8 cellular contexts compared by ENCODE assay signal in the genomic region with DNA sequence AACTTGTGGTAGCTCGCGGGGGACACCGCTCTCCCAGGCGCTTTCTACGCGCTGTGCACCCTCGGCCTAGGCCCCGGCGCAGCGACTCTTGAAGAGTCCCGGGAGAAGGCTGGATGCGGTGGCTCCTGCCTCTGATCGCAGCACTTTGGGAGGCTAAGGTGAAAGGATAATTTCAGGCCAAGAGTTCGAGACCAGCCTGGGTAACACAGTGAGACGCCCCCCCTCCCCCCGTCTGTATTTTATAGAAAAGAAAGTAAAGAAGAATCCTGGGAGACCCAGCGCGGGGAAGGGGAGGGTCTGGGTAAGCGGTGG. TPM values are rescaled to one million over a fixed set of nuclear protein-coding genes. Genes with fewer than 3 reads are reported as not detected.
DNase-seq lines count a peak whose midpoint lies in the region; ATAC-seq and TF ChIP-seq lines count a peak whose summit lies in the region.

No MANE protein-coding gene starts in this region.

- H3K9me3 ChIP-seq in CD8-positive, alpha-beta T cell (ENCODE audit: low read length) = no peaks in the 10 kb centered on the region
- H3K9me3 ChIP-seq in esophagus muscularis mucosa (no peaks in the 10 kb centered on the region), ovary (no peaks in the 10 kb centered on the region)

- TF ChIP-seq POLR2A in esophagus muscularis mucosa (IDR thresholded peaks at IDR 0.05; ENCODE audit: low read depth) (no peak), ovary (IDR thresholded peaks at IDR 0.05) (no peak)

- CTCF ChIA-PET in CD8-positive, alpha-beta T cell (lab: Charles Lee) = no interaction called here
- CTCF ChIA-PET in RWPE1 (lab: Yijun Ruan, JAX) = interaction anchor here (0.7 kb wide), 1 partner anchor 15 kb away, joined by 3 read pairs; no protein-coding TSS in a partner anchor

- no peak overlapping the region for H3K27ac Mint-ChIP-seq in CD8-positive, alpha-beta T cell

- no peaks in the 10 kb centered on the region for H3K27me3 ChIP-seq in CD8-positive, alpha-beta T cell (ENCODE audit: insufficient read depth, low read length)
- peaks cover 0 to 30% (median 9%) of the 10 kb centered on the region in 4 donors for H3K27me3 ChIP-seq in esophagus muscularis mucosa
- H3K27me3 ChIP-seq in ovary = no peaks in the 10 kb centered on the region

- DNase-seq in CD8-positive, alpha-beta T cell = no peak
- DNase-seq in RWPE1 (ENCODE audit: low spot score) (no peak), esophagus muscularis mucosa (ENCODE audit: extremely low spot score) (no peak), ovary (no peak), NCI-H226 (no peak), DMS 273 (lab: John Stamatoyannopoulos, UW; ENCODE audit: unreplicated experiment) (no peak), DMS 273 treated with DMSO at 0.1 percent for 48 hours (lab: John Stamatoyannopoulos, UW) (no peak)

- peaks cover 3% of the 10 kb centered on the region for H3K27me3 Mint-ChIP-seq in CD8-positive, alpha-beta T cell (ENCODE audit: low read depth)

- WGBS in esophagus muscularis mucosa = 9% methylated on average over 12 of the region's 19 CpGs
- 6 to 7% (median 6%) methylated on average over 17 to 19 of the region's 19 CpGs for WGBS in ovary, 3 donors

- peak overlapping the region; percentile 71 for H3K4me3 Mint-ChIP-seq in CD8-positive, alpha-beta T cell

- H3K4me1 Mint-ChIP-seq in CD8-positive, alpha-beta T cell (ENCODE audit: low read depth) = peaks cover 26% of the 10 kb centered on the region

- H3K36me3 ChIP-seq in CD8-positive, alpha-beta T cell (ENCODE audit: insufficient read depth, low read length) = no peaks in the 10 kb centered on the region
- H3K36me3 ChIP-seq in esophagus muscularis mucosa = no peaks in the 10 kb centered on the region
- no peaks in the 10 kb centered on the region for H3K36me3 ChIP-seq in ovary

- TF ChIP-seq EP300 in esophagus muscularis mucosa (IDR thresholded peaks at IDR 0.05) (no peak), ovary (IDR thresholded peaks at IDR 0.05) (no peak)

- H3K36me3 Mint-ChIP-seq in CD8-positive, alpha-beta T cell = no peaks in the 10 kb centered on the region

- ATAC-seq in CD8-positive, alpha-beta T cell = no peak
- no peak for ATAC-seq in GM18867 (IDR thresholded peaks at IDR 0.05; ENCODE audit: unreplicated experiment)

- TF ChIP-seq CTCF in CD8-positive, alpha-beta T cell (IDR thresholded peaks at IDR 0.05) = no peak
- no peak for TF ChIP-seq CTCF in RWPE1 (conservative IDR thresholded peaks at IDR 0.05; ENCODE audit: low read depth)
- TF ChIP-seq CTCF in esophagus muscularis mucosa (IDR thresholded peaks at IDR 0.05) = no peak
- no peak for TF ChIP-seq CTCF in ovary (IDR thresholded peaks at IDR 0.05)

- intact Hi-C loops in CD8-positive, alpha-beta T cell (cut with DNase I, micrococcal nuclease) = loop anchor here (2.0 to 5.0 kb wide), 4 partner anchors 16 to 40 kb away; partner anchors contain the start of gene ARL2BP (in 2 of the 2)
- intact Hi-C loops in esophagus muscularis mucosa (cut with DNase I) (no loop called here), ovary (cut with DNase I) (loop anchor here in 1 of 4 donors (10.0 kb wide), 1 partner anchor 200 kb away; no protein-coding TSS in a partner anchor)

- peaks cover 16% of the 10 kb centered on the region for H3K4me1 ChIP-seq in CD8-positive, alpha-beta T cell (ENCODE audit: insufficient read depth, low read length)
- H3K4me1 ChIP-seq in esophagus muscularis mucosa = peaks cover 12 to 27% (median 19%) of the 10 kb centered on the region in 4 donors
- peaks cover 7% of the 10 kb centered on the region for H3K4me1 ChIP-seq in ovary (ENCODE audit: insufficient read depth)

- POLR2A ChIA-PET in CD8-positive, alpha-beta T cell (lab: Charles Lee) = interaction anchor here (1.7 kb wide), 1 partner anchor 14 kb away, joined by 3 read pairs; no protein-coding TSS in a partner anchor
- POLR2A ChIA-PET in RWPE1 (lab: Yijun Ruan, JAX; ENCODE audit: low non-redundant PET) = no interaction called here

- no peak overlapping the region for H3K27ac ChIP-seq in CD8-positive, alpha-beta T cell (ENCODE audit: low read depth, low read length)
- H3K27ac ChIP-seq in RWPE1 (peak overlapping the region; percentile 74), esophagus muscularis mucosa (replicated peaks in 1 of 4) (peak overlapping the region in 1 of 4 donors; percentile 25), ovary (no peak overlapping the region)

- H3K9me3 Mint-ChIP-seq in CD8-positive, alpha-beta T cell = no peaks in the 10 kb centered on the region

- H3K4me3 ChIP-seq in CD8-positive, alpha-beta T cell (ENCODE audit: low read depth, low read length) = peak overlapping the region; percentile 50
- H3K4me3 ChIP-seq in esophagus muscularis mucosa (peak overlapping the region; percentile 59 to 70 (median 66)), ovary (peak overlapping the region; percentile 37)

RNA-seq across cellular contexts. Expression of gene PLLP, which starts 0.4 kb away (rescaled TPM):
- 1 to 10 TPM in 1 of 2 experiments, under 1 TPM in 1; 0.47 to 1.1 TPM for total RNA-seq in CD8-positive, alpha-beta T cell
- total RNA-seq in esophagus muscularis mucosa (10 to 100 TPM in 1 of 4 donors, 1 to 10 TPM in 3; 3.6 to 10.7 (median 6.4) TPM), ovary (10 to 100 TPM in 1 of 7 donors, 1 to 10 TPM in 5, under 1 TPM in 1; 0.94 to 54.2 (median 4.0) TPM)
- 1 to 10 TPM; 3.4 to 5.9 TPM for polyA plus RNA-seq in ovary

RNA-seq across cellular contexts. Expression of gene ARL2BP, which starts 39.8 kb away (rescaled TPM):
- 10 to 100 TPM; 32.8 to 35.2 TPM for total RNA-seq in CD8-positive, alpha-beta T cell
- total RNA-seq in esophagus muscularis mucosa (10 to 100 TPM; 58.1 to 77.4 (median 66.9) TPM), ovary (10 to 100 TPM; 50.0 to 74.3 (median 57.7) TPM)
- 10 to 100 TPM; 45.3 to 88.0 TPM for polyA plus RNA-seq in ovary
